Comparison of ENCODE assay signal across 1 cellular context in genomic region chr2:230847883-230848388, GRCh38.
TF ChIP-seq lines count a peak whose summit lies in the region.

No MANE protein-coding gene starts in this region.

TF ChIP-seq in HepG2, 621 proteins besides CTCF, POLR2A, EP300 and RAD21 (continued from another document and continues in another):
- TF ChIP-seq TFDP2 (CRISPR knock-in tag; IDR thresholded peaks at IDR 0.05) (peak; percentile 74), KAT8 (CRISPR knock-in tag; IDR thresholded peaks at IDR 0.05) (0 out of 2 replicates have a peak, but pooled peaks have one; percentile 30), POGZ (CRISPR knock-in tag; IDR thresholded peaks at IDR 0.05) (peak; percentile 77), ZNF142 (CRISPR knock-in tag; IDR thresholded peaks at IDR 0.05) (no peak), ZNF251 (CRISPR knock-in tag; IDR thresholded peaks at IDR 0.05) (no peak), HNF4G (IDR thresholded peaks at IDR 0.05; ENCODE audit: borderline replicate concordance, low read depth, low read length) (no peak), HNF4G (CRISPR knock-in tag; IDR thresholded peaks at IDR 0.05; ENCODE audit: borderline replicate concordance, low read depth) (0 out of 2 replicates have a peak, but pooled peaks have one; percentile 53), ZNF136 (CRISPR knock-in tag; IDR thresholded peaks at IDR 0.05; ENCODE audit: low read depth) (no peak), TARDBP (CRISPR knock-in tag; IDR thresholded peaks at IDR 0.05) (no peak), ZBTB42 (CRISPR knock-in tag; IDR thresholded peaks at IDR 0.05) (no peak), ATF5 (CRISPR knock-in tag; IDR thresholded peaks at IDR 0.05; ENCODE audit: low read depth) (no peak), ASH2L (IDR thresholded peaks at IDR 0.05; ENCODE audit: insufficient read length, low read depth, low read length) (no peak), ZNF558 (CRISPR knock-in tag; IDR thresholded peaks at IDR 0.05; ENCODE audit: borderline replicate concordance) (no peak), ZNF614 (CRISPR knock-in tag; IDR thresholded peaks at IDR 0.05; ENCODE audit: borderline replicate concordance) (no peak), MEIS1 (CRISPR knock-in tag; IDR thresholded peaks at IDR 0.05; ENCODE audit: borderline replicate concordance) (no peak), PBX2 (CRISPR knock-in tag; IDR thresholded peaks at IDR 0.05) (no peak), NR2F1 (CRISPR knock-in tag; IDR thresholded peaks at IDR 0.05) (no peak), ZFP36L2 (CRISPR knock-in tag; IDR thresholded peaks at IDR 0.05) (0 out of 2 replicates have a peak, but pooled peaks have one; percentile 59), ZSCAN31 (CRISPR knock-in tag; IDR thresholded peaks at IDR 0.05; ENCODE audit: low read depth) (peak; percentile 83), ZNF788 (CRISPR knock-in tag; IDR thresholded peaks at IDR 0.05; ENCODE audit: borderline replicate concordance) (peak; percentile 54; the same call in 1 of the 2 replicates), PBX3 (CRISPR knock-in tag; IDR thresholded peaks at IDR 0.05; ENCODE audit: borderline replicate concordance) (no peak), MXD1 (CRISPR knock-in tag; IDR thresholded peaks at IDR 0.05) (no peak), ZBTB10 (CRISPR knock-in tag; IDR thresholded peaks at IDR 0.05; ENCODE audit: borderline replicate concordance) (peak; percentile 58; the same call in 1 of the 2 replicates), LRRFIP1 (CRISPR knock-in tag; conservative IDR thresholded peaks at IDR 0.05) (no peak), ZNF710 (CRISPR knock-in tag; IDR thresholded peaks at IDR 0.05; ENCODE audit: borderline replicate concordance) (no peak), ZKSCAN1 (IDR thresholded peaks at IDR 0.05; ENCODE audit: low read length) (no peak), ZNF513 (CRISPR knock-in tag; conservative IDR thresholded peaks at IDR 0.05) (no peak), KLF6 (CRISPR knock-in tag; IDR thresholded peaks at IDR 0.05) (peak; percentile 82; the same call in 1 of the 2 replicates), ELF3 (CRISPR knock-in tag; IDR thresholded peaks at IDR 0.05) (peak; percentile 69), FOXC1 (CRISPR knock-in tag; IDR thresholded peaks at IDR 0.05; ENCODE audit: borderline replicate concordance) (no peak; the same call in none of the 2 replicates)
